In genomic region chr5:68176802-68177479, GRCh38 we compare ENCODE assay signal across 15 cellular contexts.
"Had no signal": no experiment of that assay in that cellular context is flagged by ENCODE, and none has a peak within 500 bp of the region (broad histone marks: within the 10 kb centered on the region; RNA-seq: fewer than 3 reads in every experiment).

No MANE protein-coding gene starts in this region.

- H3K36me3 Mint-ChIP-seq: activated naive CD8-positive, alpha-beta T cell had no signal

- H3K4me3 Mint-ChIP-seq: activated naive CD8-positive, alpha-beta T cell; dendritic cell treated with granulocyte-macrophage colony-stimulating factor and Interleukin-4, amounts not matched to agents 40 ng/mL and 50 ng/mL, for 4 days; neural crest cell; stimulated activated naive CD8-positive, alpha-beta T cell treated with anti-CD3 and anti-CD28 coated beads, Interleukin-15, Interleukin-2, amounts not matched to agents 100 ng/mL and 50 ng/mL, for 24 hours had no signal

- H3K4me3 ChIP-seq: esophagus squamous epithelium, lower lobe of right lung, psoas muscle, tibial nerve, vagina had no signal

- H3K27me3 Mint-ChIP-seq: activated naive CD8-positive, alpha-beta T cell; dendritic cell treated with granulocyte-macrophage colony-stimulating factor and Interleukin-4, amounts not matched to agents 40 ng/mL and 50 ng/mL, for 4 days; stimulated activated naive CD8-positive, alpha-beta T cell treated with anti-CD3 and anti-CD28 coated beads, Interleukin-15, Interleukin-2, amounts not matched to agents 100 ng/mL and 50 ng/mL, for 24 hours had no signal

- ATAC-seq: lower lobe of right lung, psoas muscle, right cardiac atrium had no signal

- H3K9me3 Mint-ChIP-seq: dendritic cell treated with granulocyte-macrophage colony-stimulating factor and Interleukin-4, amounts not matched to agents 40 ng/mL and 50 ng/mL, for 4 days; neural crest cell; stimulated activated naive CD8-positive, alpha-beta T cell treated with anti-CD3 and anti-CD28 coated beads, Interleukin-15, Interleukin-2, amounts not matched to agents 100 ng/mL and 50 ng/mL, for 24 hours had no signal

- DNase-seq: activated CD4-positive, alpha-beta T cell treated with anti-CD3 and anti-CD28 coated beads for 1 hour; activated CD4-positive, alpha-beta T cell treated with anti-CD3 and anti-CD28 coated beads, Interleukin-2, amount 50 U/mL, for 48 hours; activated gamma-delta T cell; effector CD8-positive, alpha-beta T cell; esophagus squamous epithelium; lower lobe of right lung; psoas muscle; right cardiac atrium; WERI-Rb-1 had no signal

- H3K27ac Mint-ChIP-seq: activated naive CD8-positive, alpha-beta T cell; dendritic cell treated with granulocyte-macrophage colony-stimulating factor and Interleukin-4, amounts not matched to agents 40 ng/mL and 50 ng/mL, for 4 days; stimulated activated naive CD8-positive, alpha-beta T cell treated with anti-CD3 and anti-CD28 coated beads, Interleukin-15, Interleukin-2, amounts not matched to agents 100 ng/mL and 50 ng/mL, for 24 hours had no signal
